In the genomic region with DNA sequence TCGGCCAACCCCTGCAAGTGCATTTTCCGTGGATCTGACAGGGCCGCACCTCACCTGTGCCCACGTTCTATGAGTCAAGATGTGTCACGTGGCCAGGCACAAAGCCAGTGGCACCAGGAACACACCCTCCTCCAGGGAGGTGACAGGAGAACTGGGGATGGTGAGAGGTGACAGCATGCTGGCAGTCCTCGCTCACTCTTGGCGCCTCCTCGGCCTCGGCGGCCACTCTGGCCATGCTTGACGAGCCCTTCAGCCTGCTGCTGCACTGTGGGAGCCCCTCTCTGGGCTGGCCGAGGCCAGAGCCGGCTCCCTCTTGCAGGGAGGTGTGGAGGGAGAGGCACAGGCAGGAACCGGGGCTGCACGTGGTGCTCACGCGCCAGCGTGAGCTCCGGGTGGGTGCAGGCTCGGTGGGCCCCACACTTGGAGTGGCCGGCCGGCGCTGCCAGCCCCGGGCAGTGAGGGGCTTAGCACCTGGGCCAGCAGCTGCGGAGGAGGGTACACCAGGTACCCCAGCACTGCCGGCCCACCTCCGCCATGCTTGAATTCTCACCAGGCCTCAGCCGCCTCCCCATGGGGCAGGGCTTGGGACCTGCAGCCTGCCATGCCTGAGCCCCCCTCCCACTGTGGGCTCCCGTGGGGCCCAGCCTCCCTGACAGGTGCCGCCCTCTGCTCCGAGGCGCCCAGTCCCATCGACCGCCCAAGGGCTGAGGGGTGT, we compare ENCODE assay signal across 2 cellular contexts.
TF ChIP-seq lines count a peak whose summit lies in the region.

No MANE protein-coding gene starts in this region.

TF ChIP-seq in HEK293, 187 proteins besides CTCF, POLR2A, EP300 and RAD21 (continued from another document):
- TF ChIP-seq, protein P1, sequence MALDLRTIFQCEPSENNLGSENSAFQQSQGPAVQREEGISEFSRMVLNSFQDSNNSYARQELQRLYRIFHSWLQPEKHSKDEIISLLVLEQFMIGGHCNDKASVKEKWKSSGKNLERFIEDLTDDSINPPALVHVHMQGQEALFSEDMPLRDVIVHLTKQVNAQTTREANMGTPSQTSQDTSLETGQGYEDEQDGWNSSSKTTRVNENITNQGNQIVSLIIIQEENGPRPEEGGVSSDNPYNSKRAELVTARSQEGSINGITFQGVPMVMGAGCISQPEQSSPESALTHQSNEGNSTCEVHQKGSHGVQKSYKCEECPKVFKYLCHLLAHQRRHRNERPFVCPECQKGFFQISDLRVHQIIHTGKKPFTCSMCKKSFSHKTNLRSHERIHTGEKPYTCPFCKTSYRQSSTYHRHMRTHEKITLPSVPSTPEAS (tag by site-specific recombination; IDR thresholded peaks at IDR 0.05) = no peak
- TF ChIP-seq KLF1 (tag by site-specific recombination; IDR thresholded peaks at IDR 0.05) (no peak), GFI1B (tag by site-specific recombination; IDR thresholded peaks at IDR 0.05) (no peak), ZNF324 (tag by site-specific recombination; IDR thresholded peaks at IDR 0.05) (no peak)
- TF ChIP-seq, protein P2, sequence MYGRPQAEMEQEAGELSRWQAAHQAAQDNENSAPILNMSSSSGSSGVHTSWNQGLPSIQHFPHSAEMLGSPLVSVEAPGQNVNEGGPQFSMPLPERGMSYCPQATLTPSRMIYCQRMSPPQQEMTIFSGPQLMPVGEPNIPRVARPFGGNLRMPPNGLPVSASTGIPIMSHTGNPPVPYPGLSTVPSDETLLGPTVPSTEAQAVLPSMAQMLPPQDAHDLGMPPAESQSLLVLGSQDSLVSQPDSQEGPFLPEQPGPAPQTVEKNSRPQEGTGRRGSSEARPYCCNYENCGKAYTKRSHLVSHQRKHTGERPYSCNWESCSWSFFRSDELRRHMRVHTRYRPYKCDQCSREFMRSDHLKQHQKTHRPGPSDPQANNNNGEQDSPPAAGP (tag by site-specific recombination; IDR thresholded peaks at IDR 0.05) = no peak

TF ChIP-seq in GM23338, 12 proteins besides CTCF, POLR2A, EP300 and RAD21:
- TF ChIP-seq REST (IDR thresholded peaks at IDR 0.05; ENCODE audit: unreplicated experiment) (no peak), JUNB (IDR thresholded peaks at IDR 0.05; ENCODE audit: unreplicated experiment) (no peak), ZNF462 (CRISPR knock-in tag; IDR thresholded peaks at IDR 0.05) (no peak), NANOG (IDR thresholded peaks at IDR 0.05; ENCODE audit: borderline replicate concordance) (no peak), EZH2phosphoT487 (IDR thresholded peaks at IDR 0.05; ENCODE audit: unreplicated experiment) (no peak), EZH2 (IDR thresholded peaks at IDR 0.05; ENCODE audit: low read depth, unreplicated experiment) (no peak), STAT1 (IDR thresholded peaks at IDR 0.05; ENCODE audit: unreplicated experiment) (no peak), ZNF114 (CRISPR knock-in tag; IDR thresholded peaks at IDR 0.05) (no peak), POLR2AphosphoS5 (IDR thresholded peaks at IDR 0.05; ENCODE audit: low read depth) (no peak), CREB1 (CRISPR knock-in tag; IDR thresholded peaks at IDR 0.05; ENCODE audit: low read depth) (no peak), ZNF331 (CRISPR knock-in tag; IDR thresholded peaks at IDR 0.05; ENCODE audit: low read depth) (no peak)
- TF ChIP-seq, protein P3, sequence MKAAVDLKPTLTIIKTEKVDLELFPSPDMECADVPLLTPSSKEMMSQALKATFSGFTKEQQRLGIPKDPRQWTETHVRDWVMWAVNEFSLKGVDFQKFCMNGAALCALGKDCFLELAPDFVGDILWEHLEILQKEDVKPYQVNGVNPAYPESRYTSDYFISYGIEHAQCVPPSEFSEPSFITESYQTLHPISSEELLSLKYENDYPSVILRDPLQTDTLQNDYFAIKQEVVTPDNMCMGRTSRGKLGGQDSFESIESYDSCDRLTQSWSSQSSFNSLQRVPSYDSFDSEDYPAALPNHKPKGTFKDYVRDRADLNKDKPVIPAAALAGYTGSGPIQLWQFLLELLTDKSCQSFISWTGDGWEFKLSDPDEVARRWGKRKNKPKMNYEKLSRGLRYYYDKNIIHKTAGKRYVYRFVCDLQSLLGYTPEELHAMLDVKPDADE (IDR thresholded peaks at IDR 0.05) = no peak
